Comparison of ENCODE assay signal across 1 cellular context in the genomic region with DNA sequence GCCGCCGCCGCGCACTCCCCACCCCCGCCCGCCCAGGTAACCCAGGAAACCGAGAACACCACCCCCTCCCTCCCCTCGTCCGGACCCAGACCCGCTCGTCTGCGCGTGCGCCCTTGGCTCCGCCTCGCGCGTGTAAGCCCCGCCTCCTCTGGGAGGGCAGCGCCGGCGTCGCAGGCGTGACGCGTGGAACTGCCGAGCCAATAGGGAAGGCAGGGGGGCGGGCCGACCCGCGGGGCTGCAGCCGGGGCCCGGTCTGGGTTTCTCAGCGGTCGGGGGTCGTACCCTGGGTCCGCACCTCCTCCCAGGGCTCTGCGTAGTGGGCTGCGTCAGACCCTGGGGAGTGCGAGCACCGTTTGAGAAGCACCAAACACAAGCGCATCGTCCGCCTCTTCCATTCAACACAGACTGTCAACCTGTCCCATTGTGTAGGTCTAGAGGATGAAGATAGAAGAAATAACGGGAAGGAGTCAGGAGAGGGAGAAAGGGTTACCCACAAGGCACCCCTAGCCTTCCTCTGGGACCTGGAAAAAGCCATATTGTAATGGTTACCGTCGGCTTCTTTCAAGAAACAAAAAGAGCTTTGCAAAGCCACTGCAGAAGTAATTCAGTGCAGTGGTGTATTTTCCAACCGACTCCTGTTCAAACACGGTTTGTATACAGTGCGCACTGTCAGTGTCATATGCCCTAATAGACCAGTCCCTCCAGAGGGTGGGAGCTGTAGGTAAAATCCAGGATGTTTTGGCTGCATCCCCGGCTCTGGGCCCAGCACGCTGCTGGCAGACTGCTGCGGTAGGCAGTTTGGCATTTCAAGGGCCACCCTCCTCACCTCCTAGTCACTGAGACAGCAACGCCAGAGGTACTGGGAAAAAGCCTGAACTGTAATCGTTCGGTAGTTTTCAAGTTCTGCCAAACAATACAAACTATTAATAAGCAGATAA.
A peak's percentile ranks its signal among the peaks of the same experiment; 100 is the strongest.
TF ChIP-seq lines count a peak whose summit lies in the region.

No MANE protein-coding gene starts in this region.

TF ChIP-seq in HepG2, 621 proteins besides CTCF, POLR2A, EP300 and RAD21 (continued from another document and continues in another):
- TF ChIP-seq, protein P1, sequence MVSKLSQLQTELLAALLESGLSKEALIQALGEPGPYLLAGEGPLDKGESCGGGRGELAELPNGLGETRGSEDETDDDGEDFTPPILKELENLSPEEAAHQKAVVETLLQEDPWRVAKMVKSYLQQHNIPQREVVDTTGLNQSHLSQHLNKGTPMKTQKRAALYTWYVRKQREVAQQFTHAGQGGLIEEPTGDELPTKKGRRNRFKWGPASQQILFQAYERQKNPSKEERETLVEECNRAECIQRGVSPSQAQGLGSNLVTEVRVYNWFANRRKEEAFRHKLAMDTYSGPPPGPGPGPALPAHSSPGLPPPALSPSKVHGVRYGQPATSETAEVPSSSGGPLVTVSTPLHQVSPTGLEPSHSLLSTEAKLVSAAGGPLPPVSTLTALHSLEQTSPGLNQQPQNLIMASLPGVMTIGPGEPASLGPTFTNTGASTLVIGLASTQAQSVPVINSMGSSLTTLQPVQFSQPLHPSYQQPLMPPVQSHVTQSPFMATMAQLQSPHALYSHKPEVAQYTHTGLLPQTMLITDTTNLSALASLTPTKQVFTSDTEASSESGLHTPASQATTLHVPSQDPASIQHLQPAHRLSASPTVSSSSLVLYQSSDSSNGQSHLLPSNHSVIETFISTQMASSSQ (IDR thresholded peaks at IDR 0.05; ENCODE audit: low read depth), result no peak
- TF ChIP-seq, protein P1 (CRISPR knock-in tag; IDR thresholded peaks at IDR 0.05; ENCODE audit: borderline replicate concordance), result 0 out of 2 replicates have a peak, but pooled peaks have one; percentile 51
- TF ChIP-seq NR2F2 (IDR thresholded peaks at IDR 0.05; ENCODE audit: borderline replicate concordance, low read depth) (no peak), ZFX (CRISPR knock-in tag; IDR thresholded peaks at IDR 0.05; ENCODE audit: low read depth) (peak; percentile 79; the same call in 1 of the 2 replicates), SMC3 (IDR thresholded peaks at IDR 0.05; ENCODE audit: low read length) (no peak), PHF8 (CRISPR knock-in tag; IDR thresholded peaks at IDR 0.05) (peak; percentile 75), ZNF788 (CRISPR knock-in tag; IDR thresholded peaks at IDR 0.05; ENCODE audit: borderline replicate concordance) (no peak; the same call in 1 of the 2 replicates), ZNF766 (CRISPR knock-in tag; IDR thresholded peaks at IDR 0.05; ENCODE audit: borderline replicate concordance) (0 out of 2 replicates have a peak, but pooled peaks have one; percentile 37), YEATS4 (CRISPR knock-in tag; IDR thresholded peaks at IDR 0.05; ENCODE audit: borderline replicate concordance) (peak; percentile 61; the same call in 1 of the 2 replicates), AHR (CRISPR knock-in tag; IDR thresholded peaks at IDR 0.05) (no peak), ZNF614 (CRISPR knock-in tag; IDR thresholded peaks at IDR 0.05; ENCODE audit: borderline replicate concordance) (0 out of 2 replicates have a peak, but pooled peaks have one; percentile 15), GATA4 (IDR thresholded peaks at IDR 0.05; ENCODE audit: borderline replicate concordance, low read depth) (peak; percentile 24; the same call in 1 of the 2 replicates), ZNF781 (CRISPR knock-in tag; IDR thresholded peaks at IDR 0.05; ENCODE audit: borderline replicate concordance, not compliant biosample characterization) (peak; percentile 35), MAFF (IDR thresholded peaks at IDR 0.05; ENCODE audit: low read depth, low read length) (no peak), FOXC1 (CRISPR knock-in tag; IDR thresholded peaks at IDR 0.05; ENCODE audit: borderline replicate concordance) (peak; percentile 83; the same call in 1 of the 2 replicates), RFX1 (IDR thresholded peaks at IDR 0.05) (no peak), CREM (IDR thresholded peaks at IDR 0.05) (peak; percentile 71), CREM (CRISPR knock-in tag; IDR thresholded peaks at IDR 0.05) (peak; percentile 47; the same call in 1 of the 2 replicates), SMAD1 (CRISPR knock-in tag; IDR thresholded peaks at IDR 0.05; ENCODE audit: borderline replicate concordance, low read depth) (0 out of 2 replicates have a peak, but pooled peaks have one; percentile 80), NR2C2 (CRISPR knock-in tag; IDR thresholded peaks at IDR 0.05; ENCODE audit: borderline replicate concordance) (0 out of 2 replicates have a peak, but pooled peaks have one; percentile 51), MED13 (CRISPR knock-in tag; IDR thresholded peaks at IDR 0.05) (0 out of 2 replicates have a peak, but pooled peaks have one; percentile 18), MEIS1 (CRISPR knock-in tag; IDR thresholded peaks at IDR 0.05; ENCODE audit: borderline replicate concordance) (no peak), TOPORS (CRISPR knock-in tag; IDR thresholded peaks at IDR 0.05) (no peak), JUND (CRISPR knock-in tag; IDR thresholded peaks at IDR 0.05) (no peak), REPIN1 (CRISPR knock-in tag; IDR thresholded peaks at IDR 0.05; ENCODE audit: borderline replicate concordance, low read depth) (0 out of 2 replicates have a peak, but pooled peaks have one; percentile 17), TAF15 (IDR thresholded peaks at IDR 0.05; ENCODE audit: low read depth, low read length, poor library complexity, severe bottlenecking) (no peak), ZBTB7B (CRISPR knock-in tag; IDR thresholded peaks at IDR 0.05) (peak; percentile 88), SRY (CRISPR knock-in tag; IDR thresholded peaks at IDR 0.05) (0 out of 2 replicates have a peak, but pooled peaks have one; percentile 5), ZBTB38 (CRISPR knock-in tag; IDR thresholded peaks at IDR 0.05) (peak; percentile 55; the same call in 1 of the 2 replicates), SALL1 (CRISPR knock-in tag; IDR thresholded peaks at IDR 0.05) (peak; percentile 55; the same call in 1 of the 2 replicates), CREB1 (IDR thresholded peaks at IDR 0.05) (peak; percentile 90), CREB1 (CRISPR knock-in tag; IDR thresholded peaks at IDR 0.05) (peak; percentile 93), WIZ (CRISPR knock-in tag; IDR thresholded peaks at IDR 0.05) (no peak), ZNF768 (CRISPR knock-in tag; IDR thresholded peaks at IDR 0.05) (0 out of 2 replicates have a peak, but pooled peaks have one; percentile 5)
- TF ChIP-seq, protein P2, sequence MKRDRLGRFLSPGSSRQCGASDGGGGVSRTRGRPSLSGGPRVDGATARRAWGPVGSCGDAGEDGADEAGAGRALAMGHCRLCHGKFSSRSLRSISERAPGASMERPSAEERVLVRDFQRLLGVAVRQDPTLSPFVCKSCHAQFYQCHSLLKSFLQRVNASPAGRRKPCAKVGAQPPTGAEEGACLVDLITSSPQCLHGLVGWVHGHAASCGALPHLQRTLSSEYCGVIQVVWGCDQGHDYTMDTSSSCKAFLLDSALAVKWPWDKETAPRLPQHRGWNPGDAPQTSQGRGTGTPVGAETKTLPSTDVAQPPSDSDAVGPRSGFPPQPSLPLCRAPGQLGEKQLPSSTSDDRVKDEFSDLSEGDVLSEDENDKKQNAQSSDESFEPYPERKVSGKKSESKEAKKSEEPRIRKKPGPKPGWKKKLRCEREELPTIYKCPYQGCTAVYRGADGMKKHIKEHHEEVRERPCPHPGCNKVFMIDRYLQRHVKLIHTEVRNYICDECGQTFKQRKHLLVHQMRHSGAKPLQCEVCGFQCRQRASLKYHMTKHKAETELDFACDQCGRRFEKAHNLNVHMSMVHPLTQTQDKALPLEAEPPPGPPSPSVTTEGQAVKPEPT (CRISPR knock-in tag; IDR thresholded peaks at IDR 0.05; ENCODE audit: low read depth), result 0 out of 2 replicates have a peak, but pooled peaks have one; percentile 5
- TF ChIP-seq, protein P3, sequence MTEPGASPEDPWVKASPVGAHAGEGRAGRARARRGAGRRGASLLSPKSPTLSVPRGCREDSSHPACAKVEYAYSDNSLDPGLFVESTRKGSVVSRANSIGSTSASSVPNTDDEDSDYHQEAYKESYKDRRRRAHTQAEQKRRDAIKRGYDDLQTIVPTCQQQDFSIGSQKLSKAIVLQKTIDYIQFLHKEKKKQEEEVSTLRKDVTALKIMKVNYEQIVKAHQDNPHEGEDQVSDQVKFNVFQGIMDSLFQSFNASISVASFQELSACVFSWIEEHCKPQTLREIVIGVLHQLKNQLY (CRISPR knock-in tag; IDR thresholded peaks at IDR 0.05), result no peak
- TF ChIP-seq, protein P4, sequence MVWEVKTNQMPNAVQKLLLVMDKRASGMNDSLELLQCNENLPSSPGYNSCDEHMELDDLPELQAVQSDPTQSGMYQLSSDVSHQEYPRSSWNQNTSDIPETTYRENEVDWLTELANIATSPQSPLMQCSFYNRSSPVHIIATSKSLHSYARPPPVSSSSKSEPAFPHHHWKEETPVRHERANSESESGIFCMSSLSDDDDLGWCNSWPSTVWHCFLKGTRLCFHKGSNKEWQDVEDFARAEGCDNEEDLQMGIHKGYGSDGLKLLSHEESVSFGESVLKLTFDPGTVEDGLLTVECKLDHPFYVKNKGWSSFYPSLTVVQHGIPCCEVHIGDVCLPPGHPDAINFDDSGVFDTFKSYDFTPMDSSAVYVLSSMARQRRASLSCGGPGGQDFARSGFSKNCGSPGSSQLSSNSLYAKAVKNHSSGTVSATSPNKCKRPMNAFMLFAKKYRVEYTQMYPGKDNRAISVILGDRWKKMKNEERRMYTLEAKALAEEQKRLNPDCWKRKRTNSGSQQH (CRISPR knock-in tag; IDR thresholded peaks at IDR 0.05; ENCODE audit: low read depth), result peak; percentile 71; the same call in 1 of the 2 replicates
- TF ChIP-seq, protein P5, sequence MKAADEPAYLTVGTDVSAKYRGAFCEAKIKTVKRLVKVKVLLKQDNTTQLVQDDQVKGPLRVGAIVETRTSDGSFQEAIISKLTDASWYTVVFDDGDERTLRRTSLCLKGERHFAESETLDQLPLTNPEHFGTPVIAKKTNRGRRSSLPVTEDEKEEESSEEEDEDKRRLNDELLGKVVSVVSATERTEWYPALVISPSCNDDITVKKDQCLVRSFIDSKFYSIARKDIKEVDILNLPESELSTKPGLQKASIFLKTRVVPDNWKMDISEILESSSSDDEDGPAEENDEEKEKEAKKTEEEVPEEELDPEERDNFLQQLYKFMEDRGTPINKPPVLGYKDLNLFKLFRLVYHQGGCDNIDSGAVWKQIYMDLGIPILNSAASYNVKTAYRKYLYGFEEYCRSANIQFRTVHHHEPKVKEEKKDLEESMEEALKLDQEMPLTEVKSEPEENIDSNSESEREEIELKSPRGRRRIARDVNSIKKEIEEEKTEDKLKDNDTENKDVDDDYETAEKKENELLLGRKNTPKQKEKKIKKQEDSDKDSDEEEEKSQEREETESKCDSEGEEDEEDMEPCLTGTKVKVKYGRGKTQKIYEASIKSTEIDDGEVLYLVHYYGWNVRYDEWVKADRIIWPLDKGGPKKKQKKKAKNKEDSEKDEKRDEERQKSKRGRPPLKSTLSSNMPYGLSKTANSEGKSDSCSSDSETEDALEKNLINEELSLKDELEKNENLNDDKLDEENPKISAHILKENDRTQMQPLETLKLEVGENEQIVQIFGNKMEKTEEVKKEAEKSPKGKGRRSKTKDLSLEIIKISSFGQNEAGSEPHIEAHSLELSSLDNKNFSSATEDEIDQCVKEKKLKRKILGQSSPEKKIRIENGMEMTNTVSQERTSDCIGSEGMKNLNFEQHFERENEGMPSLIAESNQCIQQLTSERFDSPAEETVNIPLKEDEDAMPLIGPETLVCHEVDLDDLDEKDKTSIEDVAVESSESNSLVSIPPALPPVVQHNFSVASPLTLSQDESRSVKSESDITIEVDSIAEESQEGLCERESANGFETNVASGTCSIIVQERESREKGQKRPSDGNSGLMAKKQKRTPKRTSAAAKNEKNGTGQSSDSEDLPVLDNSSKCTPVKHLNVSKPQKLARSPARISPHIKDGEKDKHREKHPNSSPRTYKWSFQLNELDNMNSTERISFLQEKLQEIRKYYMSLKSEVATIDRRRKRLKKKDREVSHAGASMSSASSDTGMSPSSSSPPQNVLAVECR (CRISPR knock-in tag; IDR thresholded peaks at IDR 0.05; ENCODE audit: borderline replicate concordance), result peak; percentile 39
- TF ChIP-seq, protein P6, sequence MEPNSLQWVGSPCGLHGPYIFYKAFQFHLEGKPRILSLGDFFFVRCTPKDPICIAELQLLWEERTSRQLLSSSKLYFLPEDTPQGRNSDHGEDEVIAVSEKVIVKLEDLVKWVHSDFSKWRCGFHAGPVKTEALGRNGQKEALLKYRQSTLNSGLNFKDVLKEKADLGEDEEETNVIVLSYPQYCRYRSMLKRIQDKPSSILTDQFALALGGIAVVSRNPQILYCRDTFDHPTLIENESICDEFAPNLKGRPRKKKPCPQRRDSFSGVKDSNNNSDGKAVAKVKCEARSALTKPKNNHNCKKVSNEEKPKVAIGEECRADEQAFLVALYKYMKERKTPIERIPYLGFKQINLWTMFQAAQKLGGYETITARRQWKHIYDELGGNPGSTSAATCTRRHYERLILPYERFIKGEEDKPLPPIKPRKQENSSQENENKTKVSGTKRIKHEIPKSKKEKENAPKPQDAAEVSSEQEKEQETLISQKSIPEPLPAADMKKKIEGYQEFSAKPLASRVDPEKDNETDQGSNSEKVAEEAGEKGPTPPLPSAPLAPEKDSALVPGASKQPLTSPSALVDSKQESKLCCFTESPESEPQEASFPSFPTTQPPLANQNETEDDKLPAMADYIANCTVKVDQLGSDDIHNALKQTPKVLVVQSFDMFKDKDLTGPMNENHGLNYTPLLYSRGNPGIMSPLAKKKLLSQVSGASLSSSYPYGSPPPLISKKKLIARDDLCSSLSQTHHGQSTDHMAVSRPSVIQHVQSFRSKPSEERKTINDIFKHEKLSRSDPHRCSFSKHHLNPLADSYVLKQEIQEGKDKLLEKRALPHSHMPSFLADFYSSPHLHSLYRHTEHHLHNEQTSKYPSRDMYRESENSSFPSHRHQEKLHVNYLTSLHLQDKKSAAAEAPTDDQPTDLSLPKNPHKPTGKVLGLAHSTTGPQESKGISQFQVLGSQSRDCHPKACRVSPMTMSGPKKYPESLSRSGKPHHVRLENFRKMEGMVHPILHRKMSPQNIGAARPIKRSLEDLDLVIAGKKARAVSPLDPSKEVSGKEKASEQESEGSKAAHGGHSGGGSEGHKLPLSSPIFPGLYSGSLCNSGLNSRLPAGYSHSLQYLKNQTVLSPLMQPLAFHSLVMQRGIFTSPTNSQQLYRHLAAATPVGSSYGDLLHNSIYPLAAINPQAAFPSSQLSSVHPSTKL (CRISPR knock-in tag; IDR thresholded peaks at IDR 0.05), result peak; percentile 9; the same call in 1 of the 2 replicates
- TF ChIP-seq, protein P7, sequence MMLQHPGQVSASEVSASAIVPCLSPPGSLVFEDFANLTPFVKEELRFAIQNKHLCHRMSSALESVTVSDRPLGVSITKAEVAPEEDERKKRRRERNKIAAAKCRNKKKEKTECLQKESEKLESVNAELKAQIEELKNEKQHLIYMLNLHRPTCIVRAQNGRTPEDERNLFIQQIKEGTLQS (CRISPR knock-in tag; IDR thresholded peaks at IDR 0.05), result no peak
- TF ChIP-seq, protein P8, sequence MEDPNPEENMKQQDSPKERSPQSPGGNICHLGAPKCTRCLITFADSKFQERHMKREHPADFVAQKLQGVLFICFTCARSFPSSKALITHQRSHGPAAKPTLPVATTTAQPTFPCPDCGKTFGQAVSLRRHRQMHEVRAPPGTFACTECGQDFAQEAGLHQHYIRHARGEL (CRISPR knock-in tag; IDR thresholded peaks at IDR 0.05), result no peak
